8 cellular contexts compared by ENCODE assay signal in the genomic region with DNA sequence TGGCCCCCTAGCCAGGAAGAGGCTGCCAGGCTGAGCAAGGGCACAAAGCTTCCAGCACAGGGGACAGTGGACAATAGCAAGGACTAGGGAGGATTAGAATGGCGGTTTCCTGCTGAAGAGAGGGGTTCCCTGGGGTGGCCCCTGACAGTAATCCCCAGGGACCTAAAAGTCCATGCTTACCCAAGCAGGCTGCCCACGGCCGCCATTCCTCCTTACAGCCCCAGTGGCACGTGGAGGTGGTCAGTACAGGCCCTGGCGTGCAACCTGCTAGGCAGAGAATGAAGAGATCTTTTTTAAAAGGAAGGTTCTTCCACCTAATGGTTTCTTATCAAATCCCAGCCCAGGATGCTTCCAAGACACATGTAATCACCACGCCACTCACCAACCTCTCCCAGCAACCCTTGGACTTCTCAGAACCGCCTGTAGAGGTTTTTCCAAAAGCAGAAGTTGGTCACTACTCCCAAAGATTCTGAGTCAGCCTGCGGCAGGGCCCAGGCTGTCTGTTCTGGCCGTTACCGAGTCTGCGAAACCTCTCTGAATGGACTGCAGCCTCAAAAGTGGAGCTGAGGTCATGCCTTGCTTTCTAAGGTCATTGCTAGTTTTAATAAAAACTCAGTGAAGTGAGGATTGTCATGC. TPM values are rescaled to one million over a fixed set of nuclear protein-coding genes. Genes with fewer than 3 reads are reported as not detected.
DNase-seq lines count a peak whose midpoint lies in the region; ATAC-seq and TF ChIP-seq lines count a peak whose summit lies in the region.

No MANE protein-coding gene starts in this region.

- H3K4me3 Mint-ChIP-seq in CD8-positive, alpha-beta T cell = peak overlapping the region; percentile 95
- H3K4me3 Mint-ChIP-seq in effector memory CD8-positive, alpha-beta T cell = peak overlapping the region; percentile 84 to 89

- POLR2A ChIA-PET in CD8-positive, alpha-beta T cell (lab: Charles Lee) = interaction anchor here (0.8 to 3.4 kb wide), 4 partner anchors 16 to 58 kb away, joined by 3 to 19 read pairs (median 7); a partner anchor contains a TSS

- peak overlapping the region; percentile 93 for H3K4me3 ChIP-seq in CD8-positive, alpha-beta T cell (ENCODE audit: low read depth, low read length)
- H3K4me3 ChIP-seq in NT2/D1 (ENCODE audit: insufficient read length, low read depth) = peak overlapping the region; percentile 96
- H3K4me3 ChIP-seq in neutrophil (ENCODE audit: low read depth in 1 of 2, low read length in 1 of 2) = peak overlapping the region; percentile 85 to 92
- H3K4me3 ChIP-seq in mucosa of descending colon = no peak overlapping the region

- no peaks in the 10 kb centered on the region for H3K36me3 ChIP-seq in CD8-positive, alpha-beta T cell (ENCODE audit: insufficient read depth, low read length)
- H3K36me3 ChIP-seq in NT2/D1 (ENCODE audit: insufficient read depth, insufficient read length, low read length) (peaks cover 36% of the 10 kb centered on the region), neutrophil (peaks cover 14% of the 10 kb centered on the region), mucosa of descending colon (ENCODE audit: low read depth) (no peaks in the 10 kb centered on the region)

- H3K9ac ChIP-seq in NT2/D1 (ENCODE audit: insufficient read length, low read depth) = peak overlapping the region; percentile 96

- peak overlapping the region; percentile 94 for H3K27ac ChIP-seq in CD8-positive, alpha-beta T cell (ENCODE audit: low read depth, low read length)
- H3K27ac ChIP-seq in neutrophil = peak overlapping the region; percentile 83

- intact Hi-C loops in CD8-positive, alpha-beta T cell (cut with DNase I, micrococcal nuclease) = loop anchor here (10.0 kb wide), 3 partner anchors 297 to 1237 kb away; a partner anchor contains a TSS
- intact Hi-C loops in mucosa of descending colon (cut with DNase I, micrococcal nuclease) = no loop called here

- H3K4me1 Mint-ChIP-seq in CD8-positive, alpha-beta T cell (ENCODE audit: low read depth) = peaks cover 33% of the 10 kb centered on the region
- H3K4me1 Mint-ChIP-seq in effector memory CD8-positive, alpha-beta T cell (ENCODE audit: low read depth in 2 of 2) = peaks cover 13 to 20% of the 10 kb centered on the region in 2 donors

- DNase-seq in CD8-positive, alpha-beta T cell = no peak
- DNase-seq in NT2/D1 (ENCODE audit: low read depth, low spot score) (no peak), NCI-H526 treated with DMSO at 0.1 percent for 48 hours (lab: John Stamatoyannopoulos, UW) (no peak), anterior cingulate cortex (lab: John Stamatoyannopoulos, UW) (no peak), mucosa of descending colon (no peak)
- no peak for DNase-seq in effector memory CD8-positive, alpha-beta T cell

- H3K27me3 Mint-ChIP-seq in CD8-positive, alpha-beta T cell (ENCODE audit: low read depth) = no peaks in the 10 kb centered on the region
- H3K27me3 Mint-ChIP-seq in effector memory CD8-positive, alpha-beta T cell = no peaks in the 10 kb centered on the region

- no peak for TF ChIP-seq CTCF in CD8-positive, alpha-beta T cell (IDR thresholded peaks at IDR 0.05)
- TF ChIP-seq CTCF in neutrophil (IDR thresholded peaks at IDR 0.05) (no peak), mucosa of descending colon (IDR thresholded peaks at IDR 0.05) (no peak)

- peak overlapping the region; percentile 96 for H3K27ac Mint-ChIP-seq in CD8-positive, alpha-beta T cell
- peak overlapping the region; percentile 93 to 95 for H3K27ac Mint-ChIP-seq in effector memory CD8-positive, alpha-beta T cell

- peaks cover 30% of the 10 kb centered on the region for H3K4me1 ChIP-seq in CD8-positive, alpha-beta T cell (ENCODE audit: insufficient read depth, low read length)
- H3K4me1 ChIP-seq in NT2/D1 (ENCODE audit: insufficient read depth, insufficient read length) (peaks cover 3% of the 10 kb centered on the region), neutrophil (ENCODE audit: control insufficient read depth in 1 of 2, insufficient read depth in 1 of 2, low read depth in 1 of 2, low read length in 1 of 2) (peaks cover 31 to 32% of the 10 kb centered on the region in 2 experiments), mucosa of descending colon (ENCODE audit: low read depth) (peaks cover 14% of the 10 kb centered on the region)

- H3K36me3 Mint-ChIP-seq in CD8-positive, alpha-beta T cell = peaks cover 28% of the 10 kb centered on the region
- peaks cover 26% of the 10 kb centered on the region for H3K36me3 Mint-ChIP-seq in effector memory CD8-positive, alpha-beta T cell (ENCODE audit: insufficient read depth)

- CTCF ChIA-PET in CD8-positive, alpha-beta T cell (lab: Charles Lee) = interaction anchor here (1.3 kb wide), 1 partner anchor 23 kb away, joined by 3 read pairs; no protein-coding TSS in a partner anchor

- H3K9me3 Mint-ChIP-seq in CD8-positive, alpha-beta T cell = no peaks in the 10 kb centered on the region
- H3K9me3 Mint-ChIP-seq in effector memory CD8-positive, alpha-beta T cell = no peaks in the 10 kb centered on the region

- no peaks in the 10 kb centered on the region for H3K27me3 ChIP-seq in CD8-positive, alpha-beta T cell (ENCODE audit: insufficient read depth, low read length)
- H3K27me3 ChIP-seq in NT2/D1 (ENCODE audit: insufficient read depth, insufficient read length) (peaks cover 10% of the 10 kb centered on the region), neutrophil (no peaks in the 10 kb centered on the region)

- ATAC-seq in CD8-positive, alpha-beta T cell = no peak
- no peak for ATAC-seq in effector memory CD8-positive, alpha-beta T cell (replicated peaks)
- ATAC-seq in mucosa of descending colon (no peak), HG02852 (IDR thresholded peaks at IDR 0.05; ENCODE audit: unreplicated experiment) (no peak)

- no peaks in the 10 kb centered on the region for H3K9me3 ChIP-seq in CD8-positive, alpha-beta T cell (ENCODE audit: low read length)
- H3K9me3 ChIP-seq in NT2/D1 (ENCODE audit: insufficient read depth, low read length) (no peaks in the 10 kb centered on the region), neutrophil (no peaks in the 10 kb centered on the region), mucosa of descending colon (no peaks in the 10 kb centered on the region)

RNA-seq across cellular contexts. Expression of a gene that starts 0.9 kb away (rescaled TPM):
- 10 to 100 TPM; 90.2 to 90.7 TPM for total RNA-seq in CD8-positive, alpha-beta T cell
- 10 to 100 TPM; 24.3 to 42.1 (median 37.3) TPM for total RNA-seq in mucosa of descending colon

RNA-seq across cellular contexts. Expression of a gene that starts 5.0 kb away (rescaled TPM):
- total RNA-seq in CD8-positive, alpha-beta T cell = 10 to 100 TPM; 28.4 to 30.2 TPM
- total RNA-seq in mucosa of descending colon = 10 to 100 TPM; 10.6 to 15.7 (median 13.9) TPM

RNA-seq across cellular contexts. Expression of a gene that starts 25.7 kb away (rescaled TPM):
- total RNA-seq in CD8-positive, alpha-beta T cell = 100 to 1,000 TPM; 375 to 381 TPM
- 100 to 1,000 TPM; 339 to 490 (median 479) TPM for total RNA-seq in mucosa of descending colon

RNA-seq across cellular contexts. Expression of a gene that starts 31.9 kb away (rescaled TPM):
- 100 to 1,000 TPM; 548 to 551 TPM for total RNA-seq in CD8-positive, alpha-beta T cell
- 100 to 1,000 TPM; 165 to 182 (median 178) TPM for total RNA-seq in mucosa of descending colon

RNA-seq across cellular contexts. Expression of a gene that starts 41.6 kb away (rescaled TPM):
- total RNA-seq in CD8-positive, alpha-beta T cell = 1 to 10 TPM; 5.9 to 8.2 TPM
- total RNA-seq in mucosa of descending colon = 1 to 10 TPM in 2 of 3 donors, under 1 TPM in 1; 0.55 to 8.9 (median 1.5) TPM

Comparison
In these comparisons a context has a peak if more than half of its experiments do, and no peak if none do; other contexts are left out.
1. intact Hi-C loops: an anchor here in CD8-positive, alpha-beta T cell (10.0 kb wide); none called in mucosa of descending colon.